ENCODE assay signal across 9 cellular contexts in the genomic region with DNA sequence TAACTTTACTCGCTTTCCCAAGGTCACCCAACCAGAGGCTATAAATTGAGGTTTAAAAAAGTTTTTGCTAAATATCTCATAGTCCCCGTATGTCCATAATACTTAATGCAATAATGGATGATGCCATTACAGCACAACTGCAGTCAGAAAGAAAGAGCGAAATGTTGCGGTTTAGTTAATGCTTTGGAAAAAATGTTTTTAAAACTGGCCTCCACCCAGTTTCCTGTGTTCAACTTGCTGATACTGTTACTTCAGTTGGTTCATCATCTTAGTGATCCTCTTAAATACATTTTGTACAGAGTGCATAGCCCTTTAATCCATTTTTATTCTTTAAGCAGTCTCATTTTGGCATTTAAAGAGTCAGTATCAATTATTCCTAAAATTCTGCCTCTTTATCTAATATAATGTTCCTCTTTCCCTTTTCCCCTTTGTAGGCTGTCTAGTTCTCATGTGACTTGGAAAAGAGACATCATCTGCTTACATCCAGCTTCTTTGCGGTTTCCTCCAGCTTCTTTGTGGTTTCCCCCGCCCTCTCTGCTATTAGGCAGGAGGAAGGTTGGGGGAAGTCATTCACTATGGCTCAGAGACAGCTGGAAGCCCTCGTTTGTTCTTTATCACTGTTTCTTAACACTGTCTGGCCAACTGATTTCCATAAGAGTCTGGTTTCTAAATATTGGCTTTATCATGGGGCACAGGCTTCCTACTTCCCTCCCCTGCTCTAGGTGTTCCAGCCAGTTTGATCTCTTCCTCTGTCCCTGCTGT.
DNase-seq lines count a peak whose midpoint lies in the region; ATAC-seq lines count a peak whose summit lies in the region.
"Had no signal": no experiment of that assay in that cellular context is flagged by ENCODE, and none has a peak within 500 bp of the region (broad histone marks: within the 10 kb centered on the region; RNA-seq: fewer than 3 reads in every experiment).

No MANE protein-coding gene starts in this region.

- in situ Hi-C loops in Caki2 (cut with HindIII; ENCODE audit: low pct_unique_long_range_greater_than_20kb, low sequenced_read_pairs) = no loop called here

- H3K27me3 ChIP-seq in naive thymus-derived CD4-positive, alpha-beta T cell (ENCODE audit: control insufficient read depth in 2 of 2, insufficient read depth in 2 of 2, low read length in 2 of 2) = peaks cover 0 to 3% of the 10 kb centered on the region in 2 donors

- peaks cover 27% of the 10 kb centered on the region for H3K4me1 Mint-ChIP-seq in dendritic cell treated with granulocyte-macrophage colony-stimulating factor and Interleukin-4, amounts not matched to agents 40 ng/mL and 50 ng/mL, for 4 days (ENCODE audit: low read depth)
- H3K4me1 Mint-ChIP-seq in naive thymus-derived CD4-positive, alpha-beta T cell = peaks cover 0 to 9% (median 0%) of the 10 kb centered on the region in 7 donors

- no peaks in the 10 kb centered on the region for H3K9me3 Mint-ChIP-seq in dendritic cell treated with granulocyte-macrophage colony-stimulating factor and Interleukin-4, amounts not matched to agents 40 ng/mL and 50 ng/mL, for 4 days
- H3K9me3 Mint-ChIP-seq in naive thymus-derived CD4-positive, alpha-beta T cell = peaks cover 0 to 5% (median 0%) of the 10 kb centered on the region in 11 donors

- H3K4me3 ChIP-seq in naive thymus-derived CD4-positive, alpha-beta T cell (ENCODE audit: low read length) = no peak overlapping the region

- H3K27ac ChIP-seq in naive thymus-derived CD4-positive, alpha-beta T cell (ENCODE audit: low read depth, low read length) = no peak overlapping the region

- H3K36me3 ChIP-seq in naive thymus-derived CD4-positive, alpha-beta T cell (ENCODE audit: control insufficient read depth in 2 of 3, insufficient read depth in 3 of 3, low read length in 3 of 3) = no peaks in the 10 kb centered on the region

- DNase-seq in Caki2 (ENCODE audit: low read depth) (peak; percentile 45), NCI-H2107 treated with DMSO at 0.1 percent for 48 hours (lab: John Stamatoyannopoulos, UW; ENCODE audit: unreplicated experiment) (peak; percentile 99), LoVo (ENCODE audit: low spot score) (no peak), C1 segment of cervical spinal cord (lab: John Stamatoyannopoulos, UW) (no peak)
- DNase-seq in naive thymus-derived CD4-positive, alpha-beta T cell = no peak
- no peak for DNase-seq in activated T-cell treated with anti-CD3 and anti-CD28 coated beads, Interleukin-2, amount 50 U/mL, for 1 hour
- DNase-seq: stimulated activated CD4-positive, alpha-beta T cell treated with anti-CD3 and anti-CD28 coated beads, Interleukin-15, amount 100 ng/mL, for 24 hours had no signal

- CTCF ChIA-PET in naive thymus-derived CD4-positive, alpha-beta T cell (lab: Charles Lee) = no interaction called here

- peak overlapping the region; percentile 26 for H3K4me3 Mint-ChIP-seq in dendritic cell treated with granulocyte-macrophage colony-stimulating factor and Interleukin-4, amounts not matched to agents 40 ng/mL and 50 ng/mL, for 4 days
- H3K4me3 Mint-ChIP-seq in naive thymus-derived CD4-positive, alpha-beta T cell = no peak overlapping the region

- peak overlapping the region; percentile 35 for H3K27ac Mint-ChIP-seq in dendritic cell treated with granulocyte-macrophage colony-stimulating factor and Interleukin-4, amounts not matched to agents 40 ng/mL and 50 ng/mL, for 4 days
- H3K27ac Mint-ChIP-seq in naive thymus-derived CD4-positive, alpha-beta T cell = no peak overlapping the region

- intact Hi-C loops in dendritic cell treated with granulocyte-macrophage colony-stimulating factor and Interleukin-4, amounts not matched to agents 40 ng/mL and 50 ng/mL, for 4 days (cut with micrococcal nuclease) = no loop called here
- intact Hi-C loops in naive thymus-derived CD4-positive, alpha-beta T cell (cut with micrococcal nuclease) = no loop called here

- H3K27me3 Mint-ChIP-seq in dendritic cell treated with granulocyte-macrophage colony-stimulating factor and Interleukin-4, amounts not matched to agents 40 ng/mL and 50 ng/mL, for 4 days = peaks cover 60% of the 10 kb centered on the region
- peaks cover 1 to 33% (median 7%) of the 10 kb centered on the region in 5 donors for H3K27me3 Mint-ChIP-seq in naive thymus-derived CD4-positive, alpha-beta T cell

- ATAC-seq in naive thymus-derived CD4-positive, alpha-beta T cell = peak; percentile 31
- ATAC-seq in GM21529 (IDR thresholded peaks at IDR 0.05; ENCODE audit: unreplicated experiment) = no peak

- H3K9me3 ChIP-seq in naive thymus-derived CD4-positive, alpha-beta T cell (ENCODE audit: control insufficient read depth in 2 of 3, low read length in 3 of 3) = no peaks in the 10 kb centered on the region

- POLR2A ChIA-PET in naive thymus-derived CD4-positive, alpha-beta T cell (lab: Charles Lee) = no interaction called here

- H3K36me3 Mint-ChIP-seq in dendritic cell treated with granulocyte-macrophage colony-stimulating factor and Interleukin-4, amounts not matched to agents 40 ng/mL and 50 ng/mL, for 4 days (ENCODE audit: low read depth) = no peaks in the 10 kb centered on the region
- no peaks in the 10 kb centered on the region for H3K36me3 Mint-ChIP-seq in naive thymus-derived CD4-positive, alpha-beta T cell

- no peaks in the 10 kb centered on the region for H3K4me1 ChIP-seq in naive thymus-derived CD4-positive, alpha-beta T cell (ENCODE audit: control insufficient read depth in 2 of 2, insufficient read depth in 2 of 2, low read length in 2 of 2)

Comparison
In these comparisons a context has a peak if more than half of its experiments do, and no peak if none do; other contexts are left out.
1. DNase-seq: peak in Caki2 (single experiment) and NCI-H2107 treated with DMSO at 0.1 percent for 48 hours (single experiment); none in naive thymus-derived CD4-positive, alpha-beta T cell (0 of 9), activated T-cell treated with anti-CD3 and anti-CD28 coated beads, Interleukin-2, amount 50 U/mL, for 1 hour (single experiment), LoVo (single experiment) and C1 segment of cervical spinal cord (0 of 14).